Comparison of ENCODE assay signal across 23 cellular contexts in genomic region chr3:18843930-18844329, GRCh38.
"Had no signal": no experiment of that assay in that cellular context is flagged by ENCODE, and none has a peak within 500 bp of the region (broad histone marks: within the 10 kb centered on the region; RNA-seq: fewer than 3 reads in every experiment).

No MANE protein-coding gene starts in this region.

- H3K4me3 ChIP-seq: esophagus muscularis mucosa, heart left ventricle, ovary, right lobe of liver, transverse colon had no signal

- H3K27ac Mint-ChIP-seq: activated naive CD4-positive, alpha-beta T cell treated with anti-CD3 and anti-CD28 coated beads, Interleukin-2, amount 10 ng/mL, durations not matched to agents 7 days and 5 days; activated naive CD8-positive, alpha-beta T cell treated with anti-CD3 and anti-CD28 coated beads, Interleukin-2, amount 10 ng/mL, durations not matched to agents 7 days and 5 days; activated T-helper 1 cell treated with anti-CD3 and anti-CD28 coated beads, Interleukin-12 subunit alpha, Interleukin-12 subunit beta, Interleukin-2, Interleukin-4 antibody, amounts not matched to agents 30 ng/mL and 10 ng/mL and 1 ng/mL, durations not matched to agents 14 hours and 24 hours and 36 hours; mesothelial cell of epicardium; progenitor cell of endocrine pancreas; T-cell had no signal

- ATAC-seq: foreskin keratinocyte, heart left ventricle, right lobe of liver, T-cell had no signal

- H3K27me3 Mint-ChIP-seq: activated naive CD8-positive, alpha-beta T cell treated with anti-CD3 and anti-CD28 coated beads, Interleukin-2, amount 10 ng/mL, durations not matched to agents 7 days and 5 days; naive B cell; progenitor cell of endocrine pancreas; T-cell had no signal

- DNase-seq: activated CD4-positive, CD25-positive, alpha-beta regulatory T cell treated with anti-CD3 and anti-CD28 coated beads, Interleukin-2, amount 50 U/mL, for 72 hours; activated effector memory CD4-positive, alpha-beta T cell treated with anti-CD3 and anti-CD28 coated beads, Interleukin-2, amount 50 U/mL, for 16 hours; activated naive CD4-positive, alpha-beta T cell treated with anti-CD3 and anti-CD28 coated beads, Interleukin-2, amount 10 ng/mL, durations not matched to agents 7 days and 5 days; activated naive CD8-positive, alpha-beta T cell treated with anti-CD3 and anti-CD28 coated beads, Interleukin-2, amount 10 ng/mL, durations not matched to agents 7 days and 5 days; activated T-cell treated with anti-CD3 and anti-CD28 coated beads for 4 hours; brain microvascular endothelial cell; caudate nucleus; foreskin keratinocyte; heart left ventricle; hypothalamus; naive B cell; ovary; right lobe of liver; stimulated activated CD4-positive, alpha-beta T cell treated with anti-CD3 and anti-CD28 coated beads, Interleukin-2, amount 100 ng/mL, for 48 hours; stimulated activated naive CD4-positive, alpha-beta T cell treated with Interleukin-2 at 50 U/mL for 16 hours; T-cell; T-helper 9 cell; transverse colon; WERI-Rb-1 had no signal

- H3K4me3 Mint-ChIP-seq: activated naive CD4-positive, alpha-beta T cell treated with anti-CD3 and anti-CD28 coated beads, Interleukin-2, amount 10 ng/mL, durations not matched to agents 7 days and 5 days; activated T-helper 1 cell treated with anti-CD3 and anti-CD28 coated beads, Interleukin-12 subunit alpha, Interleukin-12 subunit beta, Interleukin-2, Interleukin-4 antibody, amounts not matched to agents 30 ng/mL and 10 ng/mL and 1 ng/mL, durations not matched to agents 14 hours and 24 hours and 36 hours; mesothelial cell of epicardium; naive B cell had no signal

- H3K27me3 ChIP-seq: brain microvascular endothelial cell, esophagus muscularis mucosa, foreskin keratinocyte, heart left ventricle, ovary, right lobe of liver, transverse colon had no signal

- H3K4me1 ChIP-seq: esophagus muscularis mucosa, foreskin keratinocyte, right lobe of liver, transverse colon had no signal

- H3K36me3 ChIP-seq: brain microvascular endothelial cell, esophagus muscularis mucosa, heart left ventricle, ovary, right lobe of liver, transverse colon, WERI-Rb-1 had no signal

- H3K36me3 Mint-ChIP-seq: activated naive CD4-positive, alpha-beta T cell treated with anti-CD3 and anti-CD28 coated beads, Interleukin-2, amount 10 ng/mL, durations not matched to agents 7 days and 5 days; activated naive CD8-positive, alpha-beta T cell treated with anti-CD3 and anti-CD28 coated beads, Interleukin-2, amount 10 ng/mL, durations not matched to agents 7 days and 5 days; mesothelial cell of epicardium; naive B cell; T-cell had no signal

- H3K27ac ChIP-seq: brain microvascular endothelial cell, esophagus muscularis mucosa, foreskin keratinocyte, heart left ventricle, ovary, right lobe of liver, transverse colon, WERI-Rb-1 had no signal

- H3K9me3 ChIP-seq: esophagus muscularis mucosa, heart left ventricle, ovary, right lobe of liver, transverse colon had no signal

- H3K9me3 Mint-ChIP-seq: activated naive CD4-positive, alpha-beta T cell treated with anti-CD3 and anti-CD28 coated beads, Interleukin-2, amount 10 ng/mL, durations not matched to agents 7 days and 5 days; activated naive CD8-positive, alpha-beta T cell treated with anti-CD3 and anti-CD28 coated beads, Interleukin-2, amount 10 ng/mL, durations not matched to agents 7 days and 5 days; activated T-helper 1 cell treated with anti-CD3 and anti-CD28 coated beads, Interleukin-12 subunit alpha, Interleukin-12 subunit beta, Interleukin-2, Interleukin-4 antibody, amounts not matched to agents 30 ng/mL and 10 ng/mL and 1 ng/mL, durations not matched to agents 14 hours and 24 hours and 36 hours; mesothelial cell of epicardium; naive B cell; T-cell had no signal
